ENCODE assay signal across 8 cellular contexts in genomic region chr19:1592755-1593628, GRCh38. TPM values are rescaled to one million over a fixed set of nuclear protein-coding genes. Genes with fewer than 3 reads are reported as not detected.
DNase-seq lines count a peak whose midpoint lies in the region; ATAC-seq and TF ChIP-seq lines count a peak whose summit lies in the region.

Gene MBD3, minus strand, starts transcription at chr19:1592865. Its CDS starts 234 bp downstream, at chr19:1592631.

- peak within 1 kb of the TSS; percentile 97 to 99 (median 98) for H3K27ac ChIP-seq in transverse colon

- ATAC-seq in HG02642 (IDR thresholded peaks at IDR 0.05; ENCODE audit: poor library complexity, unreplicated experiment): peak; percentile 63
- peak; percentile 81 for ATAC-seq in activated naive CD8-positive, alpha-beta T cell treated with anti-CD3 and anti-CD28 coated beads, Interleukin-2, amount 50 U/mL, for 24 hours

- DNase-seq in GM10266 (ENCODE audit: extremely low spot score): peak; percentile 100
- peak; percentile 77 for DNase-seq in NCI-H128 (lab: John Stamatoyannopoulos, UW; ENCODE audit: unreplicated experiment)
- DNase-seq in SW 1271 (lab: John Stamatoyannopoulos, UW): peak; percentile 67 to 88
- peak; percentile 91 for DNase-seq in activated naive CD8-positive, alpha-beta T cell treated with anti-CD3 and anti-CD28 coated beads, Interleukin-2, amount 50 U/mL, for 24 hours
- peak; percentile 95 for DNase-seq in cardiac septum (ENCODE audit: low spot score)
- peak; percentile 93 for DNase-seq in pons (ENCODE audit: low spot score)
- DNase-seq in transverse colon: peak; percentile 94

- no peaks in the 10 kb centered on the region for H3K9me3 ChIP-seq in transverse colon

- intact Hi-C loops in cardiac septum (cut with DNase I): loop anchor here (1.0 kb wide), 1 partner anchor 12 kb away; the partner anchor contains the start of gene UQCR11
- intact Hi-C loops in transverse colon (cut with DNase I; ENCODE audit: low total_unique reads): no loop called here

- H3K27me3 Mint-ChIP-seq in activated naive CD8-positive, alpha-beta T cell treated with anti-CD3 and anti-CD28 coated beads, Interleukin-2, amount 50 U/mL, for 24 hours: no peaks in the 10 kb centered on the region

- H3K4me1 ChIP-seq in transverse colon: peaks cover 18 to 31% (median 26%) of the 10 kb centered on the region in 4 donors

- 3 to 10% methylated on average over 2 to 30 of the region's 74 CpGs for WGBS in transverse colon (ENCODE audit: low coverage in 1 of 2), 2 donors

- no peaks in the 10 kb centered on the region for H3K27me3 ChIP-seq in transverse colon

- H3K36me3 ChIP-seq in transverse colon: peaks cover 0 to 20% (median 10%) of the 10 kb centered on the region in 4 donors

- H3K36me3 Mint-ChIP-seq in activated naive CD8-positive, alpha-beta T cell treated with anti-CD3 and anti-CD28 coated beads, Interleukin-2, amount 50 U/mL, for 24 hours (ENCODE audit: low read depth): peaks cover 27% of the 10 kb centered on the region

- no peak for TF ChIP-seq EP300 in transverse colon (IDR thresholded peaks at IDR 0.05; ENCODE audit: low read depth)

- H3K4me1 Mint-ChIP-seq in activated naive CD8-positive, alpha-beta T cell treated with anti-CD3 and anti-CD28 coated beads, Interleukin-2, amount 50 U/mL, for 24 hours: peaks cover 20% of the 10 kb centered on the region

- peak; percentile 47 for TF ChIP-seq POLR2A in transverse colon (IDR thresholded peaks at IDR 0.05)

- peak within 1 kb of the TSS; percentile 95 for H3K27ac Mint-ChIP-seq in activated naive CD8-positive, alpha-beta T cell treated with anti-CD3 and anti-CD28 coated beads, Interleukin-2, amount 50 U/mL, for 24 hours

- H3K4me3 Mint-ChIP-seq in activated naive CD8-positive, alpha-beta T cell treated with anti-CD3 and anti-CD28 coated beads, Interleukin-2, amount 50 U/mL, for 24 hours: peak within 1 kb of the TSS; percentile 88

- in situ Hi-C loops in transverse colon (cut with MboI; ENCODE audit: low pct_ligation_motif_present in 1 of 4, low pct_unique_long_range_greater_than_20kb in 1 of 4, low sequenced_read_pairs in 3 of 4): no loop called here

- TF ChIP-seq CTCF in GM10266 (IDR thresholded peaks at IDR 0.05; ENCODE audit: control insufficient read depth, insufficient read depth, low read depth, missing control alignments): no peak
- peak in 3 of 5 experiments; percentile 14 to 55 (median 54) for TF ChIP-seq CTCF in transverse colon (IDR thresholded peaks at IDR 0.05)

- no peaks in the 10 kb centered on the region for H3K9me3 Mint-ChIP-seq in activated naive CD8-positive, alpha-beta T cell treated with anti-CD3 and anti-CD28 coated beads, Interleukin-2, amount 50 U/mL, for 24 hours

- peak within 1 kb of the TSS; percentile 87 to 96 (median 92) for H3K4me3 ChIP-seq in transverse colon

RNA-seq across cellular contexts. Expression of gene MBD3, which starts in this region (rescaled TPM):
- total RNA-seq in cardiac septum (61.8 TPM), transverse colon (100 to 1,000 TPM in 1 of 4 donors, 10 to 100 TPM in 3; 61.4 to 121 (median 68.7) TPM)

Comparison
In these comparisons a context has a peak if more than half of its experiments do, and no peak if none do; other contexts are left out.
1. Peak in every context shown above with its lines: DNase-seq, ATAC-seq, H3K4me3 ChIP-seq and H3K27ac ChIP-seq.